ENCODE assay signal across 1 cellular context in the genomic region with DNA sequence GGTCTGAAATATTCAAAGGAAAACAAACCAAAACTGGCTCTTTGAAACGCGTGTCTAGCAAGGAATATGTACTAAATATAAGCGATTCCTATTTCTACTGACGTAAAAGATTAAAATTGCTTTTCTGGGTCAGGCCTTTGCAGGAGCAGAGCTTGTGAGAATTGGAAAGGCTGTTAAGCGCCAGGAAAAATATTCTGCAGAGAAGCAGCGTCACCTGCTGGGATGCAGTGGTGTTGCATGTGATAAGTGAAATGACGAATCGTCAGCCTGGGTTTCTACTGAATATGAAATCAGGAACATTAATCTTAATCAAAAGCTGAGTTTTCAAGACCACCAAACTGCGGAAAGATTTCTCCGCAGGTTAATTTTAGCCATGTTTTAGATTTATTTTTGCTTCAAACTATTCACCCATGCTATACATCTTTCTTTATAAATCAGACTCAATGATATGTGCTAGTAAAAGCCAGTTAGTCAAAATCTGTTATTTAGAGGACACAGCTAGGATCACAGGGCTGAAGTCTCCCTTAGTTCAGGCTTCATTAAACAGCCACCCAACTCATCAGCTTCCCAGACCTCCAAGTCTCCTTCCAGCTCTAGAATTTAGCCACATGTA.
A peak's percentile ranks its signal among the peaks of the same experiment; 100 is the strongest.
TF ChIP-seq lines count a peak whose summit lies in the region.

No MANE protein-coding gene starts in this region.

TF ChIP-seq in HepG2, 621 proteins besides CTCF, POLR2A, EP300 and RAD21 (continued from another document):
- no peak for TF ChIP-seq MAZ (IDR thresholded peaks at IDR 0.05; ENCODE audit: borderline replicate concordance, low read depth, low read length)
- no peak for TF ChIP-seq MAZ (CRISPR knock-in tag; IDR thresholded peaks at IDR 0.05; ENCODE audit: low read depth)
- TF ChIP-seq ZNF180 (CRISPR knock-in tag; IDR thresholded peaks at IDR 0.05; ENCODE audit: borderline replicate concordance, low read depth), result no peak
- TF ChIP-seq, protein P1, sequence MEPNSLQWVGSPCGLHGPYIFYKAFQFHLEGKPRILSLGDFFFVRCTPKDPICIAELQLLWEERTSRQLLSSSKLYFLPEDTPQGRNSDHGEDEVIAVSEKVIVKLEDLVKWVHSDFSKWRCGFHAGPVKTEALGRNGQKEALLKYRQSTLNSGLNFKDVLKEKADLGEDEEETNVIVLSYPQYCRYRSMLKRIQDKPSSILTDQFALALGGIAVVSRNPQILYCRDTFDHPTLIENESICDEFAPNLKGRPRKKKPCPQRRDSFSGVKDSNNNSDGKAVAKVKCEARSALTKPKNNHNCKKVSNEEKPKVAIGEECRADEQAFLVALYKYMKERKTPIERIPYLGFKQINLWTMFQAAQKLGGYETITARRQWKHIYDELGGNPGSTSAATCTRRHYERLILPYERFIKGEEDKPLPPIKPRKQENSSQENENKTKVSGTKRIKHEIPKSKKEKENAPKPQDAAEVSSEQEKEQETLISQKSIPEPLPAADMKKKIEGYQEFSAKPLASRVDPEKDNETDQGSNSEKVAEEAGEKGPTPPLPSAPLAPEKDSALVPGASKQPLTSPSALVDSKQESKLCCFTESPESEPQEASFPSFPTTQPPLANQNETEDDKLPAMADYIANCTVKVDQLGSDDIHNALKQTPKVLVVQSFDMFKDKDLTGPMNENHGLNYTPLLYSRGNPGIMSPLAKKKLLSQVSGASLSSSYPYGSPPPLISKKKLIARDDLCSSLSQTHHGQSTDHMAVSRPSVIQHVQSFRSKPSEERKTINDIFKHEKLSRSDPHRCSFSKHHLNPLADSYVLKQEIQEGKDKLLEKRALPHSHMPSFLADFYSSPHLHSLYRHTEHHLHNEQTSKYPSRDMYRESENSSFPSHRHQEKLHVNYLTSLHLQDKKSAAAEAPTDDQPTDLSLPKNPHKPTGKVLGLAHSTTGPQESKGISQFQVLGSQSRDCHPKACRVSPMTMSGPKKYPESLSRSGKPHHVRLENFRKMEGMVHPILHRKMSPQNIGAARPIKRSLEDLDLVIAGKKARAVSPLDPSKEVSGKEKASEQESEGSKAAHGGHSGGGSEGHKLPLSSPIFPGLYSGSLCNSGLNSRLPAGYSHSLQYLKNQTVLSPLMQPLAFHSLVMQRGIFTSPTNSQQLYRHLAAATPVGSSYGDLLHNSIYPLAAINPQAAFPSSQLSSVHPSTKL (CRISPR knock-in tag; IDR thresholded peaks at IDR 0.05), result peak; percentile 23; the same call in 1 of the 2 replicates
TF ChIP-seq in HepG2: peak in this region for 9.
